ENCODE assay signal across 1 cellular context in genomic region chr16:58652741-58653140, GRCh38.
TF ChIP-seq lines count a peak whose summit lies in the region.

No MANE protein-coding gene starts in this region.

TF ChIP-seq in IMR-90, 13 proteins besides CTCF, POLR2A, EP300 and RAD21 (continued from another document):
- TF ChIP-seq MAZ (IDR thresholded peaks at IDR 0.05; ENCODE audit: borderline replicate concordance, low read depth, low read length) (no peak), BHLHE40 (IDR thresholded peaks at IDR 0.05; ENCODE audit: low read depth, low read length) (no peak), CHD1 (IDR thresholded peaks at IDR 0.05; ENCODE audit: low read depth, low read length) (no peak)
TF ChIP-seq in IMR-90: peak in this region for 0.
